Comparison of ENCODE assay signal across 2 cellular contexts in genomic region chr17:6757747-6758146, GRCh38.
A peak's percentile ranks its signal among the peaks of the same experiment; 100 is the strongest.
TF ChIP-seq lines count a peak whose summit lies in the region.

No MANE protein-coding gene starts in this region.

TF ChIP-seq in A549, 52 proteins besides CTCF, POLR2A, EP300 and RAD21:
- TF ChIP-seq E2F6 (IDR thresholded peaks at IDR 0.05; ENCODE audit: borderline replicate concordance, low read depth) (no peak), JUN (IDR thresholded peaks at IDR 0.05) (no peak), ELK1 (IDR thresholded peaks at IDR 0.05; ENCODE audit: low read depth, low read length) (no peak), MAZ (IDR thresholded peaks at IDR 0.05; ENCODE audit: borderline replicate concordance, low read depth, low read length) (no peak), MAFK (IDR thresholded peaks at IDR 0.05; ENCODE audit: partially characterized antibody) (no peak), SREBF2 (IDR thresholded peaks at IDR 0.05) (no peak), FOXS1 (CRISPR knock-in tag; IDR thresholded peaks at IDR 0.05) (no peak), HOXB5 (CRISPR knock-in tag; IDR thresholded peaks at IDR 0.05) (no peak), HOXA7 (CRISPR knock-in tag; IDR thresholded peaks at IDR 0.05) (no peak), KDM1A (IDR thresholded peaks at IDR 0.05; ENCODE audit: low read depth) (no peak), ZC3H11A (IDR thresholded peaks at IDR 0.05) (no peak), MYC (IDR thresholded peaks at IDR 0.05; ENCODE audit: borderline replicate concordance, low read length) (no peak), USF2 (IDR thresholded peaks at IDR 0.05) (no peak), NPAS2 (CRISPR knock-in tag; IDR thresholded peaks at IDR 0.05; ENCODE audit: borderline replicate concordance) (no peak), MAX (IDR thresholded peaks at IDR 0.05) (no peak), REST (IDR thresholded peaks at IDR 0.05) (no peak), FOSB (CRISPR knock-in tag; IDR thresholded peaks at IDR 0.05) (no peak), ZNF302 (CRISPR knock-in tag; IDR thresholded peaks at IDR 0.05) (no peak), HOXB13 (CRISPR knock-in tag; IDR thresholded peaks at IDR 0.05; ENCODE audit: low read depth) (no peak)

TF ChIP-seq in HepG2, 621 proteins besides CTCF, POLR2A, EP300 and RAD21:
- 0 out of 2 replicates have a peak, but pooled peaks have one; percentile 13 for TF ChIP-seq HNF4A (CRISPR knock-in tag; IDR thresholded peaks at IDR 0.05)
- TF ChIP-seq ZNF207 (IDR thresholded peaks at IDR 0.05; ENCODE audit: borderline replicate concordance): no peak
